Comparison of ENCODE assay signal across 25 cellular contexts in genomic region chr3:156867174-156867573, GRCh38. TPM values are rescaled to one million over a fixed set of nuclear protein-coding genes. Genes with fewer than 3 reads are reported as not detected.
"Had no signal": no experiment of that assay in that cellular context is flagged by ENCODE, and none has a peak within 500 bp of the region (broad histone marks: within the 10 kb centered on the region; RNA-seq: fewer than 3 reads in every experiment).

No MANE protein-coding gene starts in this region.

- H3K27me3 Mint-ChIP-seq: dendritic cell treated with granulocyte-macrophage colony-stimulating factor and Interleukin-4, amounts not matched to agents 40 ng/mL and 50 ng/mL, for 4 days; progenitor cell of endocrine pancreas; stimulated activated naive CD8-positive, alpha-beta T cell treated with anti-CD3 and anti-CD28 coated beads, Interleukin-15, amount 100 ng/mL, for 72 hours had no signal

- FAIRE-seq: small intestine had no signal

- H3K27ac Mint-ChIP-seq: dendritic cell treated with granulocyte-macrophage colony-stimulating factor and Interleukin-4, amounts not matched to agents 40 ng/mL and 50 ng/mL, for 4 days; endodermal cell; nephron; neural progenitor cell; progenitor cell of endocrine pancreas; stimulated activated naive CD8-positive, alpha-beta T cell treated with anti-CD3 and anti-CD28 coated beads, Interleukin-15, amount 100 ng/mL, for 72 hours had no signal

- H3K4me3 Mint-ChIP-seq: dendritic cell treated with granulocyte-macrophage colony-stimulating factor and Interleukin-4, amounts not matched to agents 40 ng/mL and 50 ng/mL, for 4 days; endodermal cell; nephron; neural progenitor cell; stimulated activated naive CD8-positive, alpha-beta T cell treated with anti-CD3 and anti-CD28 coated beads, Interleukin-15, amount 100 ng/mL, for 72 hours had no signal

- H3K4me1 ChIP-seq: gastrocnemius medialis, lower lobe of right lung, neural progenitor cell, right lobe of liver, transverse colon, upper lobe of right lung, uterus had no signal

- H3K9ac ChIP-seq: neural progenitor cell, parathyroid adenoma had no signal

- H3K4me3 ChIP-seq: gastrocnemius medialis, lower lobe of right lung, neural progenitor cell, right lobe of liver, suprapubic skin, transverse colon, upper lobe of right lung, uterus had no signal

- ATAC-seq: esophagus mucosa, gastrocnemius medialis, left ventricle myocardium superior, lower lobe of right lung, right lobe of liver, upper lobe of right lung had no signal

- H3K27ac ChIP-seq: epithelial cell of prostate, gastrocnemius medialis, lower lobe of right lung, neural progenitor cell, parathyroid adenoma, right lobe of liver, suprapubic skin, transverse colon, upper lobe of right lung, uterus had no signal

- H3K36me3 Mint-ChIP-seq: neural progenitor cell had no signal

- H2AFZ ChIP-seq: neural progenitor cell, parathyroid adenoma had no signal

- H3K4me2 ChIP-seq: neural progenitor cell had no signal

- H3K79me2 ChIP-seq: parathyroid adenoma had no signal

- H3K27me3 ChIP-seq: gastrocnemius medialis, neural progenitor cell, right lobe of liver, suprapubic skin, transverse colon, upper lobe of right lung, uterus had no signal

- H3K36me3 ChIP-seq: gastrocnemius medialis, lower lobe of right lung, neural progenitor cell, right lobe of liver, suprapubic skin, transverse colon, upper lobe of right lung, uterus had no signal

- H3K4me1 Mint-ChIP-seq: nephron; neural progenitor cell; stimulated activated naive CD8-positive, alpha-beta T cell treated with anti-CD3 and anti-CD28 coated beads, Interleukin-15, amount 100 ng/mL, for 72 hours had no signal

- H3K9me3 ChIP-seq: gastrocnemius medialis, right lobe of liver, suprapubic skin, uterus had no signal

- DNase-seq: effector CD8-positive, alpha-beta T cell; endodermal cell; foreskin fibroblast; gastrocnemius medialis; head of caudate nucleus; left ventricle myocardium superior; lower lobe of right lung; right lobe of liver; small intestine; stimulated activated CD4-positive, alpha-beta T cell treated with anti-CD3 and anti-CD28 coated beads, Interleukin-15, amount 100 ng/mL, for 24 hours; stimulated activated CD4-positive, alpha-beta T cell treated with anti-CD3 and anti-CD28 coated beads, Interleukin-2, amount 100 ng/mL, for 48 hours; stimulated activated naive CD4-positive, alpha-beta T cell; stimulated activated naive CD8-positive, alpha-beta T cell treated with anti-CD3 and anti-CD28 coated beads, Interleukin-15, amount 100 ng/mL, for 72 hours; transverse colon; upper lobe of right lung; uterus had no signal

RNA-seq across cellular contexts. Expression of gene LEKR1, which starts 41.0 kb away (rescaled TPM):
- total RNA-seq: glomerular endothelial cell had no signal
